In genomic region chr6:170441316-170441715, GRCh38 we compare ENCODE assay signal across 30 cellular contexts.
DNase-seq lines count a peak whose midpoint lies in the region; TF ChIP-seq lines count a peak whose summit lies in the region.
"Had no signal": no experiment of that assay in that cellular context is flagged by ENCODE, and none has a peak within 500 bp of the region (broad histone marks: within the 10 kb centered on the region; RNA-seq: fewer than 3 reads in every experiment).

No MANE protein-coding gene starts in this region.

- WGBS in stomach, 5 donors: 82 to 92% (median 84%) methylated on average over 3 of the region's 3 CpGs

- TF ChIP-seq POLR2A in uterus (IDR thresholded peaks at IDR 0.05): no peak
- TF ChIP-seq POLR2A in stomach (IDR thresholded peaks at IDR 0.05): no peak

- H3K36me3 Mint-ChIP-seq in HFFc6 (ENCODE audit: low read depth): no peaks in the 10 kb centered on the region; the same call in 1 of the 2 replicates
- H3K36me3 Mint-ChIP-seq in immature natural killer cell: peaks cover 0 to 17% (median 2%) of the 10 kb centered on the region in 3 donors

- H3K4me3 Mint-ChIP-seq in HFFc6 (no peak overlapping the region), immature natural killer cell (peak overlapping the region in 4 of 5 donors; percentile 23 to 89 (median 53))
- H3K4me3 Mint-ChIP-seq: activated naive CD4-positive, alpha-beta T cell treated with anti-CD3 and anti-CD28 coated beads, Interleukin-2, amount 50 U/mL, for 24 hours; H9; nephron progenitor cell had no signal

- DNase-seq in HFFc6: peak; percentile 35
- peak; percentile 10 to 18 for DNase-seq in cardiac fibroblast (ENCODE audit: low read depth in 2 of 2)
- no peak for DNase-seq in immature natural killer cell
- DNase-seq in uterus: peak; percentile 12 to 51
- DNase-seq in stomach: no peak
- DNase-seq in T-helper 9 cell: no peak
- no peak for DNase-seq in activated CD8-positive, alpha-beta memory T cell treated with anti-CD3 and anti-CD28 coated beads, Interleukin-2, amount 50 U/mL, for 4 hours
- DNase-seq: activated CD4-positive, alpha-beta T cell treated with anti-CD3 and anti-CD28 coated beads, Interleukin-2, amount 50 U/mL, for 48 hours; activated CD8-positive, alpha-beta memory T cell treated with anti-CD3 and anti-CD28 coated beads, Interleukin-2, amount 50 U/mL, for 48 hours; anterior cingulate cortex; CD4-positive, CD25-positive, alpha-beta regulatory T cell; central memory CD4-positive, alpha-beta T cell; dermis blood vessel endothelial cell; EL; H9; heart left ventricle; lower lobe of right lung; MG63; NCI-H1417 treated with DMSO at 0.1 percent for 48 hours; NCI-H2081 treated with DMSO at 0.1 percent for 48 hours; NCI-H345; NCI-H774; nephron progenitor cell; SJCRH30; spleen; stimulated activated CD4-positive, alpha-beta T cell treated with anti-CD3 and anti-CD28 coated beads, Interleukin-2, amount 100 ng/mL, for 48 hours had no signal

- H3K27ac Mint-ChIP-seq in HFFc6: peak overlapping the region; percentile 35; the same call in 1 of the 2 replicates
- H3K27ac Mint-ChIP-seq in immature natural killer cell: peak overlapping the region; percentile 50 to 99 (median 91)
- H3K27ac Mint-ChIP-seq: activated naive CD4-positive, alpha-beta T cell treated with anti-CD3 and anti-CD28 coated beads, Interleukin-2, amount 50 U/mL, for 24 hours; CD4-positive, CD25-positive, alpha-beta regulatory T cell; H9 had no signal

- H3K36me3 ChIP-seq in uterus: no peaks in the 10 kb centered on the region
- no peaks in the 10 kb centered on the region for H3K36me3 ChIP-seq in stomach
- H3K36me3 ChIP-seq: esophagus muscularis mucosa, heart left ventricle, lower lobe of right lung, MG63, SJCRH30, spleen had no signal

- H3K4me1 ChIP-seq in uterus (peaks cover 0 to 9% of the 10 kb centered on the region in 2 donors), stomach (peaks cover 9 to 17% (median 11%) of the 10 kb centered on the region in 4 donors)

- H3K27me3 Mint-ChIP-seq in HFFc6 (ENCODE audit: insufficient read depth) (peaks cover 5% of the 10 kb centered on the region), immature natural killer cell (ENCODE audit: low read depth in 3 of 3) (peaks cover 4 to 11% (median 10%) of the 10 kb centered on the region in 3 donors)
- H3K27me3 Mint-ChIP-seq: CD4-positive, CD25-positive, alpha-beta regulatory T cell had no signal

- H3K9me3 Mint-ChIP-seq in HFFc6 (no peaks in the 10 kb centered on the region), immature natural killer cell (no peaks in the 10 kb centered on the region)

- intact Hi-C loops in uterus (cut with DNase I; ENCODE audit: low total_unique reads) (no loop called here), stomach (cut with DNase I; ENCODE audit: low total_unique reads) (no loop called here)

- no peaks in the 10 kb centered on the region for H3K27me3 ChIP-seq in uterus
- H3K27me3 ChIP-seq in stomach: no peaks in the 10 kb centered on the region
- H3K27me3 ChIP-seq: esophagus muscularis mucosa, heart left ventricle, MG63, SJCRH30 had no signal

- TF ChIP-seq EP300 in stomach (IDR thresholded peaks at IDR 0.05): no peak

- TF ChIP-seq CTCF in HFFc6 (IDR thresholded peaks at IDR 0.05): no peak
- no peak for TF ChIP-seq CTCF in cardiac fibroblast (IDR thresholded peaks at IDR 0.05; ENCODE audit: low read depth, low read length)
- no peak for TF ChIP-seq CTCF in uterus (IDR thresholded peaks at IDR 0.05)
- no peak for TF ChIP-seq CTCF in stomach (IDR thresholded peaks at IDR 0.05)

- H3K27ac ChIP-seq in uterus (peak overlapping the region in 1 of 2 donors; percentile 71), stomach (no peak overlapping the region)
- H3K27ac ChIP-seq: esophagus muscularis mucosa, heart left ventricle, lower lobe of right lung, parathyroid adenoma, SJCRH30, spleen had no signal

- H3K4me1 Mint-ChIP-seq in HFFc6 (ENCODE audit: low read depth) (peaks cover 44% of the 10 kb centered on the region), immature natural killer cell (peaks cover 93 to 96% of the 10 kb centered on the region in 2 donors)

- H3K9me3 ChIP-seq in uterus: no peaks in the 10 kb centered on the region
- no peaks in the 10 kb centered on the region for H3K9me3 ChIP-seq in stomach
- H3K9me3 ChIP-seq: lower lobe of right lung had no signal

- H3K4me3 ChIP-seq in cardiac fibroblast (replicated peaks in 1 of 2; ENCODE audit: low read depth in 2 of 2, low read length in 2 of 2) (no peak overlapping the region), uterus (no peak overlapping the region), stomach (no peak overlapping the region)
- H3K4me3 ChIP-seq: esophagus muscularis mucosa, heart left ventricle, K562, lower lobe of right lung, MG63, SJCRH30, spleen had no signal

Comparison
In these comparisons a context has a peak if more than half of its experiments do, and no peak if none do; other contexts are left out.
1. DNase-seq: peak in HFFc6 (single experiment), cardiac fibroblast (2 of 2) and uterus (2 of 2); none in immature natural killer cell (0 of 3), stomach (single experiment), T-helper 9 cell (single experiment) and activated CD8-positive, alpha-beta memory T cell treated with anti-CD3 and anti-CD28 coated beads, Interleukin-2, amount 50 U/mL, for 4 hours (single experiment).